In genomic region chr22:20606784-20607128, GRCh38 we compare ENCODE assay signal across 13 cellular contexts.
"Had no signal": no experiment of that assay in that cellular context is flagged by ENCODE, and none has a peak within 500 bp of the region (broad histone marks: within the 10 kb centered on the region; RNA-seq: fewer than 3 reads in every experiment).

No MANE protein-coding gene starts in this region.

- H3K27ac Mint-ChIP-seq: activated CD4-positive, alpha-beta T cell treated with anti-CD3 and anti-CD28 coated beads, Interleukin-2, amount 10 ng/mL, durations not matched to agents 24 days and 14 days; activated CD8-positive, alpha-beta T cell treated with anti-CD3 and anti-CD28 coated beads, Interleukin-2, amount 10 ng/mL, durations not matched to agents 7 days and 5 days; activated naive CD8-positive, alpha-beta T cell treated with anti-CD3 and anti-CD28 coated beads for 36 hours; WTC11 had no signal

- H3K4me3 ChIP-seq: prostate gland, stomach, testis, vagina had no signal

- FAIRE-seq: small intestine, TTC549 had no signal

- H3K4me1 ChIP-seq: prostate gland, testis had no signal

- H3K27me3 ChIP-seq: testis, vagina had no signal

- H3K9me3 Mint-ChIP-seq: activated CD4-positive, alpha-beta T cell treated with anti-CD3 and anti-CD28 coated beads, Interleukin-2, amount 10 ng/mL, durations not matched to agents 24 days and 14 days; activated naive CD8-positive, alpha-beta T cell treated with anti-CD3 and anti-CD28 coated beads for 36 hours; brain; naive thymus-derived CD8-positive, alpha-beta T cell; WTC11 had no signal

- H3K9me3 ChIP-seq: prostate gland, stomach, testis, vagina had no signal

- H3K36me3 ChIP-seq: prostate gland, stomach, vagina had no signal

- H3K4me1 Mint-ChIP-seq: brain had no signal

- DNase-seq: cortex of kidney had no signal

- H3K4me3 Mint-ChIP-seq: activated CD4-positive, alpha-beta T cell treated with anti-CD3 and anti-CD28 coated beads, Interleukin-2, amount 10 ng/mL, durations not matched to agents 24 days and 14 days; activated CD8-positive, alpha-beta T cell treated with anti-CD3 and anti-CD28 coated beads, Interleukin-2, amount 10 ng/mL, durations not matched to agents 7 days and 5 days; activated naive CD8-positive, alpha-beta T cell treated with anti-CD3 and anti-CD28 coated beads for 36 hours; brain; WTC11 had no signal

- H3K27me3 Mint-ChIP-seq: activated CD4-positive, alpha-beta T cell treated with anti-CD3 and anti-CD28 coated beads, Interleukin-2, amount 10 ng/mL, durations not matched to agents 24 days and 14 days; activated naive CD8-positive, alpha-beta T cell treated with anti-CD3 and anti-CD28 coated beads for 36 hours; naive thymus-derived CD8-positive, alpha-beta T cell had no signal

- H3K36me3 Mint-ChIP-seq: activated naive CD8-positive, alpha-beta T cell treated with anti-CD3 and anti-CD28 coated beads for 36 hours; brain; naive thymus-derived CD8-positive, alpha-beta T cell; WTC11 had no signal

- H3K27ac ChIP-seq: prostate gland, stomach, testis, vagina had no signal
